In genomic region chr10:48489099-48489498, GRCh38 we compare ENCODE assay signal across 9 cellular contexts.
"Had no signal": no experiment of that assay in that cellular context is flagged by ENCODE, and none has a peak within 500 bp of the region (broad histone marks: within the 10 kb centered on the region; RNA-seq: fewer than 3 reads in every experiment).

No MANE protein-coding gene starts in this region.

- DNase-seq: GM23248, GOT3, H9, HCEC 1CT, IMR-90, KBM-7 had no signal

- H3K9ac ChIP-seq: GM23248, KMS-11 had no signal

- H3K9me3 Mint-ChIP-seq: H9 had no signal

- H3K4me2 ChIP-seq: KMS-11 had no signal

- H2AFZ ChIP-seq: GM23248 had no signal

- H3K4me3 ChIP-seq: GM23248 had no signal

- FAIRE-seq: H54 had no signal

- H3K4me3 Mint-ChIP-seq: H9 had no signal

- H3K27ac Mint-ChIP-seq: H9 had no signal

- H3K27ac ChIP-seq: GM23248, HL-60, KMS-11 had no signal
